Comparison of ENCODE assay signal across 22 cellular contexts in genomic region chr5:154260224-154260859, GRCh38.
DNase-seq lines count a peak whose midpoint lies in the region; TF ChIP-seq lines count a peak whose summit lies in the region.
"Had no signal": no experiment of that assay in that cellular context is flagged by ENCODE, and none has a peak within 500 bp of the region (broad histone marks: within the 10 kb centered on the region; RNA-seq: fewer than 3 reads in every experiment).

No MANE protein-coding gene starts in this region.

- intact Hi-C loops in testis (cut with DNase I; ENCODE audit: low total_unique reads) = no loop called here

- H3K27me3 ChIP-seq in testis = no peaks in the 10 kb centered on the region
- H3K27me3 ChIP-seq: right atrium auricular region, stomach, upper lobe of right lung had no signal

- peaks cover 9% of the 10 kb centered on the region for H3K36me3 Mint-ChIP-seq in neural crest cell (ENCODE audit: low read depth)
- H3K36me3 Mint-ChIP-seq: mesothelial cell of epicardium had no signal

- no peak for TF ChIP-seq POLR2A in testis (IDR thresholded peaks at IDR 0.05)

- in situ Hi-C loops in KBM-7 (cut with MboI; ENCODE audit: low pct_unique_long_range_greater_than_20kb, low sequenced_read_pairs) = no loop called here

- 63 to 76% methylated on average over 5 of the region's 5 CpGs for WGBS in testis, 2 donors

- H3K9me3 ChIP-seq in testis = no peaks in the 10 kb centered on the region
- H3K9me3 ChIP-seq: right atrium auricular region, stomach, upper lobe of right lung had no signal

- DNase-seq in D341Med (ENCODE audit: low spot score) = peak; percentile 78
- peak; percentile 96 for DNase-seq in NCI-H82 (lab: John Stamatoyannopoulos, UW)
- peak; percentile 75 for DNase-seq in ecto neural progenitor cell (ENCODE audit: low spot score)
- no peak for DNase-seq in neural crest cell (ENCODE audit: low read depth, low spot score)
- DNase-seq in COLO829 (ENCODE audit: low spot score) = no peak
- no peak for DNase-seq in testis
- no peak for DNase-seq in NCI-H1694 treated with DMSO at 0.1 percent for 48 hours (lab: John Stamatoyannopoulos, UW)
- DNase-seq in KBM-7 = no peak
- DNase-seq: activated CD4-positive, CD25-positive, alpha-beta regulatory T cell; CD8-positive, alpha-beta memory T cell; central memory CD4-positive, alpha-beta T cell; effector memory CD8-positive, alpha-beta T cell; EL; H7; NCI-H1930; NCI-H446 treated with DMSO at 0.1 percent for 48 hours; stomach; upper lobe of right lung had no signal

- peaks cover 6% of the 10 kb centered on the region for H3K9me3 Mint-ChIP-seq in neural crest cell
- H3K9me3 Mint-ChIP-seq: CD8-positive, alpha-beta memory T cell; effector memory CD8-positive, alpha-beta T cell; IgD-negative memory B cell; T-helper 1 cell treated with Interleukin-12 subunit alpha and Interleukin-12 subunit beta and Interleukin-4 antibody, amounts not matched to agents 30 μg/mL and 1 μg/mL, for 36 hours had no signal

- H3K4me3 ChIP-seq in testis = no peak overlapping the region
- H3K4me3 ChIP-seq: right atrium auricular region, stomach, upper lobe of right lung had no signal

- TF ChIP-seq CTCF in neural crest cell (conservative IDR thresholded peaks at IDR 0.05) = no peak
- TF ChIP-seq CTCF in testis (IDR thresholded peaks at IDR 0.05) = no peak

- peaks cover 88% of the 10 kb centered on the region for H3K4me1 Mint-ChIP-seq in neural crest cell

- H3K27ac Mint-ChIP-seq in neural crest cell (ENCODE audit: unreplicated experiment) = peak overlapping the region; percentile 45
- H3K27ac Mint-ChIP-seq: CD8-positive, alpha-beta memory T cell; IgD-negative memory B cell; mesothelial cell of epicardium; T-helper 1 cell treated with Interleukin-12 subunit alpha and Interleukin-12 subunit beta and Interleukin-4 antibody, amounts not matched to agents 30 μg/mL and 1 μg/mL, for 36 hours had no signal

- no peaks in the 10 kb centered on the region for H3K27me3 Mint-ChIP-seq in neural crest cell (ENCODE audit: low read depth)
- H3K27me3 Mint-ChIP-seq: CD8-positive, alpha-beta memory T cell; effector memory CD8-positive, alpha-beta T cell; IgD-negative memory B cell had no signal

- no peaks in the 10 kb centered on the region for H3K36me3 ChIP-seq in testis (ENCODE audit: low read depth, missing control alignments)
- H3K36me3 ChIP-seq: right atrium auricular region, upper lobe of right lung had no signal

- peak overlapping the region; percentile 54 for H3K4me3 Mint-ChIP-seq in neural crest cell
- H3K4me3 Mint-ChIP-seq: CD8-positive, alpha-beta memory T cell; effector memory CD8-positive, alpha-beta T cell; mesothelial cell of epicardium; T-helper 1 cell treated with Interleukin-12 subunit alpha and Interleukin-12 subunit beta and Interleukin-4 antibody, amounts not matched to agents 30 μg/mL and 1 μg/mL, for 36 hours had no signal

- H3K27ac ChIP-seq in testis = no peak overlapping the region
- H3K27ac ChIP-seq: right atrium auricular region, stomach, upper lobe of right lung had no signal

- H3K4me1 ChIP-seq in testis = peaks cover 9% of the 10 kb centered on the region

Comparison
In these comparisons a context has a peak if more than half of its experiments do, and no peak if none do; other contexts are left out.
1. DNase-seq: peak in D341Med (single experiment), NCI-H82 (single experiment) and ecto neural progenitor cell (single experiment); none in neural crest cell (single experiment), COLO829 (single experiment), testis (single experiment), NCI-H1694 treated with DMSO at 0.1 percent for 48 hours (single experiment) and KBM-7 (single experiment).